In genomic region chr15:73633991-73634495, GRCh38 we compare ENCODE assay signal across 8 cellular contexts. TPM values are rescaled to one million over a fixed set of nuclear protein-coding genes. Genes with fewer than 3 reads are reported as not detected.
A peak's percentile ranks its signal among the peaks of the same experiment; 100 is the strongest.
DNase-seq lines count a peak whose midpoint lies in the region; ATAC-seq and TF ChIP-seq lines count a peak whose summit lies in the region.

No MANE protein-coding gene starts in this region.

- no peaks in the 10 kb centered on the region for H3K27me3 ChIP-seq in body of pancreas
- no peaks in the 10 kb centered on the region for H3K27me3 ChIP-seq in lung (ENCODE audit: control insufficient read depth, insufficient read depth)
- H3K27me3 ChIP-seq in uterus = no peaks in the 10 kb centered on the region

- H3K36me3 ChIP-seq in KOPT-K1 (ENCODE audit: insufficient read depth, low read length) = no peaks in the 10 kb centered on the region
- H3K36me3 ChIP-seq in body of pancreas (replicated peaks in 1 of 2; ENCODE audit: insufficient read depth in 1 of 2, low read depth in 2 of 2) = no peaks in the 10 kb centered on the region
- no peaks in the 10 kb centered on the region for H3K36me3 ChIP-seq in lung (ENCODE audit: control insufficient read depth in 2 of 2, insufficient read depth in 2 of 2, low read length in 2 of 2)
- no peaks in the 10 kb centered on the region for H3K36me3 ChIP-seq in uterus

- DNase-seq in Ammon's horn (ENCODE audit: low spot score) (peak; percentile 5), body of pancreas (no peak), lung (ENCODE audit: low spot score) (no peak), uterus (no peak), SK-N-DZ (ENCODE audit: low spot score) (no peak), GDM1 (lab: John Stamatoyannopoulos, UW) (no peak)

- H3K4me3 ChIP-seq in body of pancreas = no peak overlapping the region
- no peak overlapping the region for H3K4me3 ChIP-seq in lung
- H3K4me3 ChIP-seq in uterus = peak overlapping the region; percentile 18 to 22

- H3K9me3 ChIP-seq in KOPT-K1 (ENCODE audit: insufficient read depth, low read length, poor library complexity, severe bottlenecking) = no peaks in the 10 kb centered on the region
- no peaks in the 10 kb centered on the region for H3K9me3 ChIP-seq in body of pancreas
- no peaks in the 10 kb centered on the region for H3K9me3 ChIP-seq in lung (ENCODE audit: control insufficient read depth in 2 of 2, insufficient read depth in 1 of 2, low read length in 1 of 2)
- no peaks in the 10 kb centered on the region for H3K9me3 ChIP-seq in uterus

- 67 to 70% methylated on average over 6 of the region's 6 CpGs for WGBS in body of pancreas, 2 donors
- 59 to 77% methylated on average over 6 of the region's 6 CpGs for WGBS in lung, 2 donors

- ATAC-seq in body of pancreas (no peak), lung (ENCODE audit: insufficient read depth, low FRiP score) (no peak), GM21390 (IDR thresholded peaks at IDR 0.05; ENCODE audit: unreplicated experiment) (no peak)

- no peak for TF ChIP-seq POLR2A in body of pancreas (IDR thresholded peaks at IDR 0.05)
- TF ChIP-seq POLR2A in uterus (IDR thresholded peaks at IDR 0.05) = no peak

- TF ChIP-seq CTCF in body of pancreas (IDR thresholded peaks at IDR 0.05) (no peak), lung (IDR thresholded peaks at IDR 0.05; ENCODE audit: control extremely low read depth, extremely low read depth) (no peak), uterus (IDR thresholded peaks at IDR 0.05) (no peak)

- intact Hi-C loops in body of pancreas (cut with DNase I) = no loop called here
- intact Hi-C loops in uterus (cut with DNase I; ENCODE audit: low total_unique reads) = loop anchor here (10.0 kb wide), 1 partner anchor 61 kb away; no protein-coding TSS in a partner anchor

- H3K4me1 ChIP-seq in body of pancreas = peaks cover 42% of the 10 kb centered on the region
- H3K4me1 ChIP-seq in lung (ENCODE audit: control insufficient read depth in 2 of 2, insufficient read depth in 2 of 2, low read length in 2 of 2) = peaks cover 3 to 6% of the 10 kb centered on the region in 2 donors
- peaks cover 0 to 19% of the 10 kb centered on the region in 2 donors for H3K4me1 ChIP-seq in uterus

- H3K27ac ChIP-seq in KOPT-K1 (ENCODE audit: low read depth, low read length, poor library complexity, severe bottlenecking) (peak overlapping the region; percentile 58), body of pancreas (peak overlapping the region; percentile 41 to 94 (median 88)), lung (ENCODE audit: low read depth in 1 of 2, low read length in 1 of 2) (peak overlapping the region; percentile 56 to 88), uterus (peak overlapping the region; percentile 91 to 98)

RNA-seq across cellular contexts. Expression of gene NPTN, which starts 0.9 kb away (rescaled TPM):
- total RNA-seq in body of pancreas = 10 to 100 TPM; 34.2 to 39.9 TPM
- total RNA-seq in lung = 100 to 1,000 TPM; 121 to 123 TPM
- 100 to 1,000 TPM in 1 of 2 donors, 10 to 100 TPM in 1; 34.1 to 148 TPM for polyA plus RNA-seq in lung
- 100 to 1,000 TPM; 159 to 356 (median 215) TPM for total RNA-seq in uterus
- 83.9 and 106 TPM in 2 replicates for polyA plus RNA-seq in SK-N-DZ (2014; cell fraction: cytosol; rRNA removed)
- polyA plus RNA-seq in SK-N-DZ (2014; cell fraction: nucleus; rRNA removed) = 71.4 and 78.7 TPM in 2 replicates

RNA-seq across cellular contexts. Expression of gene CD276, which starts 50.1 kb away (rescaled TPM):
- total RNA-seq in body of pancreas = 10 to 100 TPM; 24.6 to 59.7 TPM
- 10 to 100 TPM; 39.5 to 71.1 TPM for total RNA-seq in lung
- polyA plus RNA-seq in lung = 10 to 100 TPM; 33.8 to 34.7 TPM
- total RNA-seq in uterus = 10 to 100 TPM; 11.5 to 85.7 (median 30.0) TPM
- polyA plus RNA-seq in SK-N-DZ (2014; cell fraction: cytosol; rRNA removed) = 95.6 and 123 TPM in 2 replicates
- 86.4 and 99.1 TPM in 2 replicates for polyA plus RNA-seq in SK-N-DZ (2014; cell fraction: nucleus; rRNA removed)

Comparison
In these comparisons a context has a peak if more than half of its experiments do, and no peak if none do; other contexts are left out.
1. H3K4me3 ChIP-seq: peak in uterus (2 of 2); none in body of pancreas (0 of 2) and lung (single experiment).
2. Peak in every context shown above with its lines, with median percentiles within 50 percentile points of each other: H3K27ac ChIP-seq.